1 cellular context compared by ENCODE assay signal in the genomic region with DNA sequence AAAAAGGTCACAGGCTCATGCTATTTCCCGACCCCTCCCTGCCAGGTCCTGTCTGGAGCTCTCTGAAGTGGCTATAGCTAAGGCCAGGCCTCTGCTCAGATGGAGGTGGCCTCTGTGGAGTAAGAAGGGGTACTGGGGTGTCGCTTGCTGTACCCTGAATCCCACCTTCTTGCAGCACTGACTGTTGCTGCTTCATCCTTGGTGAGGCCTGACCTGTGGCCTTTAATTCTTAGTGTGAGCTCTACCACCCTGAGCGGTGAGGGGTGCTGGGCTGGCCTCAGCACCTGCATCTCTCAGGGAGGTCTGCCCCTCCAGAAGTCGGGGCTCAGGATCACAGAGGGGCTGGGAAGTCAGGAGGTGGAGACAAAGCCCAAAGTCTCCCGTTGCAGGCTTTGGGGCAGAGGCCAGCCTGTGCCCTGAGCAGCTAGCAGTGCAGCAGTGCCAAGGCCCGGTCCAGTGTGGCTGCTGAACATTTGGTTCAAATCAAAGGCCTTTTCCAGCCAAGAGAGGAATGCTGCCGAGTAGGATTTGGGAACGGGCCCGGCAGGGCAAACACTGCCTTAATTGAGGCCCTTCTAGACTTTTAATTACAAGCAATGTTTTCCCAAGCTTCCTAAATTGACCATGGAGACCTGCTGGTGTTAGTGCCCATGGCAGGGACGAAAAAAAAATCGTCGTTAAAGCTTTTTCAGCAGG.
TF ChIP-seq lines count a peak whose summit lies in the region.

No MANE protein-coding gene starts in this region.

TF ChIP-seq in HepG2, 621 proteins besides CTCF, POLR2A, EP300 and RAD21 (continued from another document and continues in another):
- TF ChIP-seq, protein P1, sequence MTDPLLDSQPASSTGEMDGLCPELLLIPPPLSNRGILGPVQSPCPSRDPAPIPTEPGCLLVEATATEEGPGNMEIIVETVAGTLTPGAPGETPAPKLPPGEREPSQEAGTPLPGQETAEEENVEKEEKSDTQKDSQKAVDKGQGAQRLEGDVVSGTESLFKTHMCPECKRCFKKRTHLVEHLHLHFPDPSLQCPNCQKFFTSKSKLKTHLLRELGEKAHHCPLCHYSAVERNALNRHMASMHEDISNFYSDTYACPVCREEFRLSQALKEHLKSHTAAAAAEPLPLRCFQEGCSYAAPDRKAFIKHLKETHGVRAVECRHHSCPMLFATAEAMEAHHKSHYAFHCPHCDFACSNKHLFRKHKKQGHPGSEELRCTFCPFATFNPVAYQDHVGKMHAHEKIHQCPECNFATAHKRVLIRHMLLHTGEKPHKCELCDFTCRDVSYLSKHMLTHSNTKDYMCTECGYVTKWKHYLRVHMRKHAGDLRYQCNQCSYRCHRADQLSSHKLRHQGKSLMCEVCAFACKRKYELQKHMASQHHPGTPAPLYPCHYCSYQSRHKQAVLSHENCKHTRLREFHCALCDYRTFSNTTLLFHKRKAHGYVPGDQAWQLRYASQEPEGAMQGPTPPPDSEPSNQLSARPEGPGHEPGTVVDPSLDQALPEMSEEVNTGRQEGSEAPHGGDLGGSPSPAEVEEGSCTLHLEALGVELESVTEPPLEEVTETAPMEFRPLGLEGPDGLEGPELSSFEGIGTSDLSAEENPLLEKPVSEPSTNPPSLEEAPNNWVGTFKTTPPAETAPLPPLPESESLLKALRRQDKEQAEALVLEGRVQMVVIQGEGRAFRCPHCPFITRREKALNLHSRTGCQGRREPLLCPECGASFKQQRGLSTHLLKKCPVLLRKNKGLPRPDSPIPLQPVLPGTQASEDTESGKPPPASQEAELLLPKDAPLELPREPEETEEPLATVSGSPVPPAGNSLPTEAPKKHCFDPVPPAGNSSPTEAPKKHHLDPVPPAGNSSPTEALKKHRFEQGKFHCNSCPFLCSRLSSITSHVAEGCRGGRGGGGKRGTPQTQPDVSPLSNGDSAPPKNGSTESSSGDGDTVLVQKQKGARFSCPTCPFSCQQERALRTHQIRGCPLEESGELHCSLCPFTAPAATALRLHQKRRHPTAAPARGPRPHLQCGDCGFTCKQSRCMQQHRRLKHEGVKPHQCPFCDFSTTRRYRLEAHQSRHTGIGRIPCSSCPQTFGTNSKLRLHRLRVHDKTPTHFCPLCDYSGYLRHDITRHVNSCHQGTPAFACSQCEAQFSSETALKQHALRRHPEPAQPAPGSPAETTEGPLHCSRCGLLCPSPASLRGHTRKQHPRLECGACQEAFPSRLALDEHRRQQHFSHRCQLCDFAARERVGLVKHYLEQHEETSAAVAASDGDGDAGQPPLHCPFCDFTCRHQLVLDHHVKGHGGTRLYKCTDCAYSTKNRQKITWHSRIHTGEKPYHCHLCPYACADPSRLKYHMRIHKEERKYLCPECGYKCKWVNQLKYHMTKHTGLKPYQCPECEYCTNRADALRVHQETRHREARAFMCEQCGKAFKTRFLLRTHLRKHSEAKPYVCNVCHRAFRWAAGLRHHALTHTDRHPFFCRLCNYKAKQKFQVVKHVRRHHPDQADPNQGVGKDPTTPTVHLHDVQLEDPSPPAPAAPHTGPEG (CRISPR knock-in tag; IDR thresholded peaks at IDR 0.05): no peak
- no peak for TF ChIP-seq ZNF619 (CRISPR knock-in tag; IDR thresholded peaks at IDR 0.05)
- peak; percentile 66 for TF ChIP-seq ZNF333 (CRISPR knock-in tag; IDR thresholded peaks at IDR 0.05; ENCODE audit: borderline replicate concordance)
- TF ChIP-seq ELF1 (CRISPR knock-in tag; IDR thresholded peaks at IDR 0.05): no peak
- TF ChIP-seq AGO2 (optimal IDR thresholded peaks at IDR 0.05; ENCODE audit: low read depth, low read length): no peak
- no peak for TF ChIP-seq PCBP2 (optimal IDR thresholded peaks at IDR 0.05; ENCODE audit: low read depth, low read length, poor library complexity, severe bottlenecking)
- TF ChIP-seq FOXO1 (CRISPR knock-in tag; IDR thresholded peaks at IDR 0.05): no peak
- no peak for TF ChIP-seq TAF1 (CRISPR knock-in tag; IDR thresholded peaks at IDR 0.05)
- TF ChIP-seq ZNF879 (CRISPR knock-in tag; IDR thresholded peaks at IDR 0.05): no peak
- no peak; the same call in 1 of the 2 replicates for TF ChIP-seq IRF2 (CRISPR knock-in tag; IDR thresholded peaks at IDR 0.05)
- TF ChIP-seq, protein P2, sequence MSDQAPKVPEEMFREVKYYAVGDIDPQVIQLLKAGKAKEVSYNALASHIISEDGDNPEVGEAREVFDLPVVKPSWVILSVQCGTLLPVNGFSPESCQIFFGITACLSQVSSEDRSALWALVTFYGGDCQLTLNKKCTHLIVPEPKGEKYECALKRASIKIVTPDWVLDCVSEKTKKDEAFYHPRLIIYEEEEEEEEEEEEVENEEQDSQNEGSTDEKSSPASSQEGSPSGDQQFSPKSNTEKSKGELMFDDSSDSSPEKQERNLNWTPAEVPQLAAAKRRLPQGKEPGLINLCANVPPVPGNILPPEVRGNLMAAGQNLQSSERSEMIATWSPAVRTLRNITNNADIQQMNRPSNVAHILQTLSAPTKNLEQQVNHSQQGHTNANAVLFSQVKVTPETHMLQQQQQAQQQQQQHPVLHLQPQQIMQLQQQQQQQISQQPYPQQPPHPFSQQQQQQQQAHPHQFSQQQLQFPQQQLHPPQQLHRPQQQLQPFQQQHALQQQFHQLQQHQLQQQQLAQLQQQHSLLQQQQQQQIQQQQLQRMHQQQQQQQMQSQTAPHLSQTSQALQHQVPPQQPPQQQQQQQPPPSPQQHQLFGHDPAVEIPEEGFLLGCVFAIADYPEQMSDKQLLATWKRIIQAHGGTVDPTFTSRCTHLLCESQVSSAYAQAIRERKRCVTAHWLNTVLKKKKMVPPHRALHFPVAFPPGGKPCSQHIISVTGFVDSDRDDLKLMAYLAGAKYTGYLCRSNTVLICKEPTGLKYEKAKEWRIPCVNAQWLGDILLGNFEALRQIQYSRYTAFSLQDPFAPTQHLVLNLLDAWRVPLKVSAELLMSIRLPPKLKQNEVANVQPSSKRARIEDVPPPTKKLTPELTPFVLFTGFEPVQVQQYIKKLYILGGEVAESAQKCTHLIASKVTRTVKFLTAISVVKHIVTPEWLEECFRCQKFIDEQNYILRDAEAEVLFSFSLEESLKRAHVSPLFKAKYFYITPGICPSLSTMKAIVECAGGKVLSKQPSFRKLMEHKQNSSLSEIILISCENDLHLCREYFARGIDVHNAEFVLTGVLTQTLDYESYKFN (CRISPR knock-in tag; conservative IDR thresholded peaks at IDR 0.05): no peak
- peak; percentile 10; the same call in 1 of the 2 replicates for TF ChIP-seq ERF (CRISPR knock-in tag; IDR thresholded peaks at IDR 0.05)
- TF ChIP-seq BORCS8-MEF2B (CRISPR knock-in tag; IDR thresholded peaks at IDR 0.05): no peak
- TF ChIP-seq ZMAT3 (CRISPR knock-in tag; conservative IDR thresholded peaks at IDR 0.05): no peak
- TF ChIP-seq SSRP1 (CRISPR knock-in tag; IDR thresholded peaks at IDR 0.05): 0 out of 2 replicates have a peak, but pooled peaks have one; percentile 6
- TF ChIP-seq, protein P3, sequence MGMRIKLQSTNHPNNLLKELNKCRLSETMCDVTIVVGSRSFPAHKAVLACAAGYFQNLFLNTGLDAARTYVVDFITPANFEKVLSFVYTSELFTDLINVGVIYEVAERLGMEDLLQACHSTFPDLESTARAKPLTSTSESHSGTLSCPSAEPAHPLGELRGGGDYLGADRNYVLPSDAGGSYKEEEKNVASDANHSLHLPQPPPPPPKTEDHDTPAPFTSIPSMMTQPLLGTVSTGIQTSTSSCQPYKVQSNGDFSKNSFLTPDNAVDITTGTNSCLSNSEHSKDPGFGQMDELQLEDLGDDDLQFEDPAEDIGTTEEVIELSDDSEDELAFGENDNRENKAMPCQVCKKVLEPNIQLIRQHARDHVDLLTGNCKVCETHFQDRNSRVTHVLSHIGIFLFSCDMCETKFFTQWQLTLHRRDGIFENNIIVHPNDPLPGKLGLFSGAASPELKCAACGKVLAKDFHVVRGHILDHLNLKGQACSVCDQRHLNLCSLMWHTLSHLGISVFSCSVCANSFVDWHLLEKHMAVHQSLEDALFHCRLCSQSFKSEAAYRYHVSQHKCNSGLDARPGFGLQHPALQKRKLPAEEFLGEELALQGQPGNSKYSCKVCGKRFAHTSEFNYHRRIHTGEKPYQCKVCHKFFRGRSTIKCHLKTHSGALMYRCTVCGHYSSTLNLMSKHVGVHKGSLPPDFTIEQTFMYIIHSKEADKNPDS (CRISPR knock-in tag; IDR thresholded peaks at IDR 0.05): no peak
- no peak for TF ChIP-seq ZSCAN30 (CRISPR knock-in tag; IDR thresholded peaks at IDR 0.05)
- TF ChIP-seq ZBTB21 (CRISPR knock-in tag; IDR thresholded peaks at IDR 0.05): no peak
- no peak for TF ChIP-seq HNRNPK (IDR thresholded peaks at IDR 0.05; ENCODE audit: low read depth, low read length, poor library complexity, severe bottlenecking)
- no peak for TF ChIP-seq SMARCC2 (IDR thresholded peaks at IDR 0.05)
- no peak for TF ChIP-seq TEAD2 (CRISPR knock-in tag; IDR thresholded peaks at IDR 0.05)
- no peak for TF ChIP-seq NFIC (IDR thresholded peaks at IDR 0.05; ENCODE audit: low read length)
- TF ChIP-seq ZNF207 (IDR thresholded peaks at IDR 0.05; ENCODE audit: borderline replicate concordance): no peak
- TF ChIP-seq ZNF432 (CRISPR knock-in tag; IDR thresholded peaks at IDR 0.05; ENCODE audit: borderline replicate concordance): no peak
- peak; percentile 16; the same call in 1 of the 2 replicates for TF ChIP-seq MEIS1 (CRISPR knock-in tag; IDR thresholded peaks at IDR 0.05; ENCODE audit: borderline replicate concordance)
- TF ChIP-seq, protein P4, sequence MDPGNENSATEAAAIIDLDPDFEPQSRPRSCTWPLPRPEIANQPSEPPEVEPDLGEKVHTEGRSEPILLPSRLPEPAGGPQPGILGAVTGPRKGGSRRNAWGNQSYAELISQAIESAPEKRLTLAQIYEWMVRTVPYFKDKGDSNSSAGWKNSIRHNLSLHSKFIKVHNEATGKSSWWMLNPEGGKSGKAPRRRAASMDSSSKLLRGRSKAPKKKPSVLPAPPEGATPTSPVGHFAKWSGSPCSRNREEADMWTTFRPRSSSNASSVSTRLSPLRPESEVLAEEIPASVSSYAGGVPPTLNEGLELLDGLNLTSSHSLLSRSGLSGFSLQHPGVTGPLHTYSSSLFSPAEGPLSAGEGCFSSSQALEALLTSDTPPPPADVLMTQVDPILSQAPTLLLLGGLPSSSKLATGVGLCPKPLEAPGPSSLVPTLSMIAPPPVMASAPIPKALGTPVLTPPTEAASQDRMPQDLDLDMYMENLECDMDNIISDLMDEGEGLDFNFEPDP (CRISPR knock-in tag; conservative IDR thresholded peaks at IDR 0.05): no peak
- no peak for TF ChIP-seq HES4 (CRISPR knock-in tag; IDR thresholded peaks at IDR 0.05; ENCODE audit: borderline replicate concordance)
- TF ChIP-seq, protein P5, sequence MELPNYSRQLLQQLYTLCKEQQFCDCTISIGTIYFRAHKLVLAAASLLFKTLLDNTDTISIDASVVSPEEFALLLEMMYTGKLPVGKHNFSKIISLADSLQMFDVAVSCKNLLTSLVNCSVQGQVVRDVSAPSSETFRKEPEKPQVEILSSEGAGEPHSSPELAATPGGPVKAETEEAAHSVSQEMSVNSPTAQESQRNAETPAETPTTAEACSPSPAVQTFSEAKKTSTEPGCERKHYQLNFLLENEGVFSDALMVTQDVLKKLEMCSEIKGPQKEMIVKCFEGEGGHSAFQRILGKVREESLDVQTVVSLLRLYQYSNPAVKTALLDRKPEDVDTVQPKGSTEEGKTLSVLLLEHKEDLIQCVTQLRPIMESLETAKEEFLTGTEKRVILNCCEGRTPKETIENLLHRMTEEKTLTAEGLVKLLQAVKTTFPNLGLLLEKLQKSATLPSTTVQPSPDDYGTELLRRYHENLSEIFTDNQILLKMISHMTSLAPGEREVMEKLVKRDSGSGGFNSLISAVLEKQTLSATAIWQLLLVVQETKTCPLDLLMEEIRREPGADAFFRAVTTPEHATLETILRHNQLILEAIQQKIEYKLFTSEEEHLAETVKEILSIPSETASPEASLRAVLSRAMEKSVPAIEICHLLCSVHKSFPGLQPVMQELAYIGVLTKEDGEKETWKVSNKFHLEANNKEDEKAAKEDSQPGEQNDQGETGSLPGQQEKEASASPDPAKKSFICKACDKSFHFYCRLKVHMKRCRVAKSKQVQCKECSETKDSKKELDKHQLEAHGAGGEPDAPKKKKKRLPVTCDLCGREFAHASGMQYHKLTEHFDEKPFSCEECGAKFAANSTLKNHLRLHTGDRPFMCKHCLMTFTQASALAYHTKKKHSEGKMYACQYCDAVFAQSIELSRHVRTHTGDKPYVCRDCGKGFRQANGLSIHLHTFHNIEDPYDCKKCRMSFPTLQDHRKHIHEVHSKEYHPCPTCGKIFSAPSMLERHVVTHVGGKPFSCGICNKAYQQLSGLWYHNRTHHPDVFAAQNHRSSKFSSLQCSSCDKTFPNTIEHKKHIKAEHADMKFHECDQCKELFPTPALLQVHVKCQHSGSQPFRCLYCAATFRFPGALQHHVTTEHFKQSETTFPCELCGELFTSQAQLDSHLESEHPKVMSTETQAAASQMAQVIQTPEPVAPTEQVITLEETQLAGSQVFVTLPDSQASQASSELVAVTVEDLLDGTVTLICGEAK (IDR thresholded peaks at IDR 0.05): no peak
- TF ChIP-seq, protein P5 (CRISPR knock-in tag; IDR thresholded peaks at IDR 0.05): peak; percentile 73
- TF ChIP-seq ZNF780A (CRISPR knock-in tag; IDR thresholded peaks at IDR 0.05): no peak
- TF ChIP-seq PHF20 (CRISPR knock-in tag; IDR thresholded peaks at IDR 0.05): no peak
- peak; percentile 20; the same call in 1 of the 2 replicates for TF ChIP-seq ZNF30 (CRISPR knock-in tag; IDR thresholded peaks at IDR 0.05)
- TF ChIP-seq ATF7 (IDR thresholded peaks at IDR 0.05): no peak
- TF ChIP-seq ATF7 (CRISPR knock-in tag; IDR thresholded peaks at IDR 0.05): peak; percentile 75
- TF ChIP-seq ZNF431 (CRISPR knock-in tag; IDR thresholded peaks at IDR 0.05; ENCODE audit: borderline replicate concordance, low read depth): no peak
- no peak for TF ChIP-seq MLLT10 (CRISPR knock-in tag; IDR thresholded peaks at IDR 0.05)
- TF ChIP-seq HOXA5 (CRISPR knock-in tag; IDR thresholded peaks at IDR 0.05): no peak
- TF ChIP-seq NONO (IDR thresholded peaks at IDR 0.05): no peak
- TF ChIP-seq NONO (CRISPR knock-in tag; conservative IDR thresholded peaks at IDR 0.05): no peak; the same call in 1 of the 2 replicates
